In the genomic region with DNA sequence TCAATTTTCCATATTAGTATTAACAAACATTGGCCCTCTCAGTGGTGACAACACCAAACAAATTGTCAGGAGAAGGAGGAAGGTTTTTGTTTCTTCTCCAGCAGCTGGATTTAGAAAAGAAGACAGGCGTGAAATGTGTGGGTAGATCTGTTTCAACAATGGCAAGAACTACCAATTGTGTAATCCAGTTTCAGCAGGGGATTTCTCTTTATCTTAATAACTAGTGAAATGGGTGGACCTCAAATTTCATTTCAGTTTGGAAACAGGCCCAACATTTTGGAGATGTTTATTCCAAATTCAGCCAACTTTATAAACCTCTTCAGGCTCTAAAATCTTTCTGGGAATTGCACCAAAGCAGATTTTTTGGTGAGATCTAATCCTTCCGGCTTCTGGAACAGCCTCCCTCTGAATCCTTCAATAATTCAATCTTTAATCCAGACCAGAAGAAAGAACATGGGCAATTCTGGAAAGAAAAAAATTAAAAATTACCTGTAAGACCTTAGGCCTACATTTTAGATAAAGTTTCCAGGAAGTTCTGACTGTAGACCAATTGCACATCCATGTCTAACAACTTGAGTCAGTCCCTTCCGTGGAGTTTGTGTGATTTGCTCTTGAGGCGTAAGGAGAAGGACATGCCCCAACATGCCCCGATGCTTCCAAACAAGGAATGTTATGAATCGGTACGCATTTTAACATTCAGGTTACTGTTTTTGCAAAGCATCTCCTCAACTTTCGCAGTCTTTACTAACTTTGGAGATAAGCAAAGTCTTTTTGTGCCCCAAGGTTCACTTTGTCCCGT, we compare ENCODE assay signal across 22 cellular contexts.
DNase-seq lines count a peak whose midpoint lies in the region; ATAC-seq and TF ChIP-seq lines count a peak whose summit lies in the region.
"Had no signal": no experiment of that assay in that cellular context is flagged by ENCODE, and none has a peak within 500 bp of the region (broad histone marks: within the 10 kb centered on the region; RNA-seq: fewer than 3 reads in every experiment).

No MANE protein-coding gene starts in this region.

- no peak overlapping the region for H4K5ac ChIP-seq in H9 (ENCODE audit: insufficient read length, low read depth, low read length)

- no peak overlapping the region for H2BK5ac ChIP-seq in H9 (ENCODE audit: insufficient read length, low read length)

- H2AFZ ChIP-seq in H9 (ENCODE audit: low read length): no peak overlapping the region

- DNase-seq in H9: no peak
- DNase-seq in cardiac fibroblast (ENCODE audit: low read depth in 2 of 2): peak; percentile 41 to 48
- no peak for DNase-seq in left ventricle myocardium superior
- DNase-seq in superior temporal gyrus (ENCODE audit: extremely low spot score): peak; percentile 32
- no peak for DNase-seq in DMS79 (lab: John Stamatoyannopoulos, UW)
- DNase-seq in amygdala (lab: John Stamatoyannopoulos, UW): no peak
- DNase-seq: activated CD4-positive, alpha-beta memory T cell treated with anti-CD3 and anti-CD28 coated beads for 36 hours; activated naive CD4-positive, alpha-beta T cell treated with anti-CD3 and anti-CD28 coated beads for 36 hours; brain microvascular endothelial cell; COR-L47; islet precursor cell; NCI-H1092 treated with DMSO at 0.1 percent for 48 hours; NCI-H2107; SIG-M5; upper lobe of left lung; WERI-Rb-1 had no signal

- no peak overlapping the region for H3K4ac ChIP-seq in H9 (ENCODE audit: low read depth, low read length)

- H3K27ac ChIP-seq in H9 (ENCODE audit: insufficient read length, low read depth, low read length): no peak overlapping the region
- H3K27ac ChIP-seq: brain microvascular endothelial cell, neural progenitor cell, upper lobe of left lung, WERI-Rb-1 had no signal

- H3T11ph ChIP-seq in H9 (ENCODE audit: low read length): no peak overlapping the region

- H3K23ac ChIP-seq in H9 (ENCODE audit: insufficient read length, low read depth, low read length): no peak overlapping the region

- no peaks in the 10 kb centered on the region for H3K9me3 Mint-ChIP-seq in H9
- H3K9me3 Mint-ChIP-seq: mesothelial cell of epicardium had no signal

- H3K9ac ChIP-seq in H9 (ENCODE audit: extremely low read depth, insufficient read length, low read length): no peak overlapping the region
- H3K9ac ChIP-seq: neural progenitor cell had no signal

- H3K56ac ChIP-seq in H9 (ENCODE audit: insufficient read length, low read depth, low read length): no peak overlapping the region

- H3K27me3 ChIP-seq in H9 (ENCODE audit: insufficient read depth, low read length): no peaks in the 10 kb centered on the region
- H3K27me3 ChIP-seq: brain microvascular endothelial cell, neural progenitor cell, upper lobe of left lung had no signal

- H4K91ac ChIP-seq in H9 (ENCODE audit: insufficient read length, low read depth, low read length): no peak overlapping the region

- H3K18ac ChIP-seq in H9 (ENCODE audit: insufficient read length, low read depth, low read length): peak overlapping the region; percentile 17

- H2BK15ac ChIP-seq in H9 (ENCODE audit: low read depth, low read length): no peak overlapping the region

- no peaks in the 10 kb centered on the region for H4K20me1 ChIP-seq in H9 (ENCODE audit: control insufficient read depth, insufficient read depth, insufficient read length)

- H3K79me2 ChIP-seq in H9 (ENCODE audit: insufficient read depth, low read length): no peaks in the 10 kb centered on the region; the same call in 1 of the 2 replicates

- no peaks in the 10 kb centered on the region for H3K79me1 ChIP-seq in H9 (ENCODE audit: insufficient read depth, low read depth, low read length, poor library complexity, severe bottlenecking)

- no CpG with 5 or more reads among the region's 9 CpGs for WGBS in H9 (ENCODE audit: extremely low coverage, insufficient read length, low lambda C conversion rate)

- H3K14ac ChIP-seq in H9 (ENCODE audit: insufficient read depth, low read length): no peak overlapping the region

- H3K23me2 ChIP-seq in H9 (ENCODE audit: insufficient read length, low read depth, low read length, poor library complexity, severe bottlenecking): no peaks in the 10 kb centered on the region

- peaks cover 4% of the 10 kb centered on the region; the same call in 1 of the 2 replicates for H3K4me1 ChIP-seq in H9 (ENCODE audit: insufficient read depth, low read length)

- H4K8ac ChIP-seq in H9 (replicated peaks; ENCODE audit: insufficient read length, low read depth, low read length): no peak overlapping the region

- H3K4me2 ChIP-seq in H9 (ENCODE audit: insufficient read depth, insufficient read length, low read length): no peak overlapping the region
- H3K4me2 ChIP-seq: neural progenitor cell had no signal

- no peak overlapping the region for H2BK120ac ChIP-seq in H9 (ENCODE audit: low read depth, low read length, poor library complexity, severe bottlenecking)

- TF ChIP-seq CTCF in H9 (conservative IDR thresholded peaks at IDR 0.05) (no peak), cardiac fibroblast (IDR thresholded peaks at IDR 0.05; ENCODE audit: low read depth, low read length) (no peak)

- no peak overlapping the region for H3K4me3 ChIP-seq in cardiac fibroblast (replicated peaks in 1 of 2; ENCODE audit: low read depth in 2 of 2, low read length in 2 of 2)
- H3K4me3 ChIP-seq: neural progenitor cell, upper lobe of left lung had no signal

- intact Hi-C loops in left ventricle myocardium superior (cut with micrococcal nuclease): no loop called here

- H2AK5ac ChIP-seq in H9 (ENCODE audit: insufficient read length, low read length): no peak overlapping the region

- no peak overlapping the region for H3K4me3 Mint-ChIP-seq in H9
- H3K4me3 Mint-ChIP-seq: activated CD4-positive, alpha-beta memory T cell treated with anti-CD3 and anti-CD28 coated beads for 36 hours; activated naive CD4-positive, alpha-beta T cell treated with anti-CD3 and anti-CD28 coated beads for 36 hours; dendritic cell treated with granulocyte-macrophage colony-stimulating factor and Interleukin-4, amounts not matched to agents 40 ng/mL and 50 ng/mL, for 4 days; mesothelial cell of epicardium; neural progenitor cell; stimulated activated effector memory CD8-positive, alpha-beta T cell treated with anti-CD3 and anti-CD28 coated beads, Interleukin-12 subunit alpha, Interleukin-12 subunit beta, amount 100 ng/mL, for 72 hours; T-helper 1 cell treated with Interleukin-12 subunit alpha and Interleukin-12 subunit beta and Interleukin-4 antibody, amounts not matched to agents 30 μg/mL and 1 μg/mL, for 36 hours had no signal

- H3K4me1 Mint-ChIP-seq in H9: peaks cover 10 to 19% of the 10 kb centered on the region in 2 experiments
- H3K4me1 Mint-ChIP-seq: mesothelial cell of epicardium; stimulated activated effector memory CD8-positive, alpha-beta T cell treated with anti-CD3 and anti-CD28 coated beads, Interleukin-12 subunit alpha, Interleukin-12 subunit beta, amount 100 ng/mL, for 72 hours had no signal

- H2BK12ac ChIP-seq in H9 (ENCODE audit: insufficient read length, low read depth, low read length): no peak overlapping the region

- 0 out of 7 replicates have a peak overlapping the region, but pooled peaks of 1 of the 3 experiments have one; percentile 41 for H3K27ac Mint-ChIP-seq in H9
- H3K27ac Mint-ChIP-seq: activated CD4-positive, alpha-beta memory T cell treated with anti-CD3 and anti-CD28 coated beads for 36 hours; activated naive CD4-positive, alpha-beta T cell treated with anti-CD3 and anti-CD28 coated beads for 36 hours; dendritic cell treated with granulocyte-macrophage colony-stimulating factor and Interleukin-4, amounts not matched to agents 40 ng/mL and 50 ng/mL, for 4 days; mesothelial cell of epicardium; neural progenitor cell; stimulated activated effector memory CD8-positive, alpha-beta T cell treated with anti-CD3 and anti-CD28 coated beads, Interleukin-12 subunit alpha, Interleukin-12 subunit beta, amount 100 ng/mL, for 72 hours; T-helper 1 cell treated with Interleukin-12 subunit alpha and Interleukin-12 subunit beta and Interleukin-4 antibody, amounts not matched to agents 30 μg/mL and 1 μg/mL, for 36 hours had no signal

- H3K36me3 Mint-ChIP-seq in H9 (ENCODE audit: insufficient read depth in 1 of 3, low read depth in 3 of 3): no peaks in the 10 kb centered on the region
- H3K36me3 Mint-ChIP-seq: activated CD4-positive, alpha-beta memory T cell treated with anti-CD3 and anti-CD28 coated beads for 36 hours; mesothelial cell of epicardium; neural progenitor cell had no signal

- peak; percentile 76 for ATAC-seq in left ventricle myocardium superior
- no peak for ATAC-seq in HG03135 (IDR thresholded peaks at IDR 0.05; ENCODE audit: unreplicated experiment)
- ATAC-seq: stimulated activated effector memory CD8-positive, alpha-beta T cell treated with anti-CD3 and anti-CD28 coated beads, Interleukin-12 subunit alpha, Interleukin-12 subunit beta, amount 100 ng/mL, for 72 hours had no signal

- H3K27me3 Mint-ChIP-seq in H9 (ENCODE audit: low read depth): no peaks in the 10 kb centered on the region; the same call in 1 of the 2 replicates
- H3K27me3 Mint-ChIP-seq: activated CD4-positive, alpha-beta memory T cell treated with anti-CD3 and anti-CD28 coated beads for 36 hours; dendritic cell treated with granulocyte-macrophage colony-stimulating factor and Interleukin-4, amounts not matched to agents 40 ng/mL and 50 ng/mL, for 4 days had no signal

- H2BK20ac ChIP-seq in H9 (ENCODE audit: low read depth, low read length, poor library complexity, severe bottlenecking): no peak overlapping the region

- no peaks in the 10 kb centered on the region for H3K9me3 ChIP-seq in H9 (ENCODE audit: control insufficient read depth, low read depth, low read length)

Comparison
In these comparisons a context has a peak if more than half of its experiments do, and no peak if none do; other contexts are left out.
1. DNase-seq: peak in cardiac fibroblast (2 of 2) and superior temporal gyrus (single experiment); none in H9 (single experiment), left ventricle myocardium superior (single experiment), DMS79 (single experiment) and amygdala (0 of 56).